13 cellular contexts compared by ENCODE assay signal in genomic region chr10:103820101-103821062, GRCh38. TPM values are rescaled to one million over a fixed set of nuclear protein-coding genes. Genes with fewer than 3 reads are reported as not detected.
A peak's percentile ranks its signal among the peaks of the same experiment; 100 is the strongest.
DNase-seq lines count a peak whose midpoint lies in the region; ATAC-seq and TF ChIP-seq lines count a peak whose summit lies in the region.
"Had no signal": no experiment of that assay in that cellular context is flagged by ENCODE, and none has a peak within 500 bp of the region (broad histone marks: within the 10 kb centered on the region; RNA-seq: fewer than 3 reads in every experiment).

No MANE protein-coding gene starts in this region.

- no peak overlapping the region for H2AFZ ChIP-seq in Karpas-422 (ENCODE audit: low read length)

- H3K9me3 ChIP-seq in lung (ENCODE audit: control insufficient read depth in 2 of 2, insufficient read depth in 1 of 2, low read length in 1 of 2) (no peaks in the 10 kb centered on the region), transverse colon (no peaks in the 10 kb centered on the region), Karpas-422 (ENCODE audit: low read length) (no peaks in the 10 kb centered on the region)
- H3K9me3 ChIP-seq: prostate gland had no signal

- H3K9me3 Mint-ChIP-seq in activated T-helper 2 cell treated with anti-CD3 and anti-CD28 coated beads, Interferon-gamma antibody, Interleukin-2, Interleukin-4, amounts not matched to agents 10 μg/mL and 5 μg/mL and 100 μg/mL, durations not matched to agents 14 hours and 24 hours and 36 hours: no peaks in the 10 kb centered on the region
- H3K9me3 Mint-ChIP-seq: activated naive CD8-positive, alpha-beta T cell treated with anti-CD3 and anti-CD28 coated beads, Interleukin-2, amount 10 ng/mL, durations not matched to agents 7 days and 5 days; stimulated activated naive B cell treated with anti-CD40 and anti-IgM and Interleukin-4, amounts not matched to agents 10 μg/mL and 1 μg/mL and 100 μg/mL, for 72 hours had no signal

- H3K4me2 ChIP-seq in Karpas-422 (ENCODE audit: low read depth, low read length, poor library complexity, severe bottlenecking): no peak overlapping the region

- TF ChIP-seq CTCF in lung (IDR thresholded peaks at IDR 0.05; ENCODE audit: control extremely low read depth, extremely low read depth) (no peak), transverse colon (IDR thresholded peaks at IDR 0.05) (no peak)

- intact Hi-C loops in transverse colon (cut with DNase I; ENCODE audit: low total_unique reads): no loop called here
- intact Hi-C loops in activated T-helper 2 cell treated with anti-CD3 and anti-CD28 coated beads, Interferon-gamma antibody, Interleukin-2, Interleukin-4, amounts not matched to agents 10 μg/mL and 5 μg/mL and 100 μg/mL, durations not matched to agents 14 hours and 24 hours and 36 hours (cut with micrococcal nuclease): no loop called here

- peak; percentile 54 for DNase-seq in DMS53 (lab: John Stamatoyannopoulos, UW)
- no peak for DNase-seq in DMS53 treated with DMSO at 0.1 percent for 48 hours (lab: John Stamatoyannopoulos, UW; ENCODE audit: unreplicated experiment)
- DNase-seq in epithelial cell of prostate (ENCODE audit: low read depth, low spot score): no peak
- peak; percentile 48 for DNase-seq in lung (ENCODE audit: low spot score)
- peak; percentile 56 for DNase-seq in transverse colon
- no peak for DNase-seq in activated T-helper 2 cell treated with anti-CD3 and anti-CD28 coated beads, Interferon-gamma antibody, Interleukin-2, Interleukin-4, amounts not matched to agents 10 μg/mL and 5 μg/mL and 100 μg/mL, durations not matched to agents 14 hours and 24 hours and 36 hours (ENCODE audit: low spot score)
- DNase-seq in Karpas-422: no peak
- DNase-seq: activated CD4-positive, CD25-positive, alpha-beta regulatory T cell treated with anti-CD3 and anti-CD28 coated beads, Interleukin-2, amount 50 U/mL, for 72 hours; activated naive CD8-positive, alpha-beta T cell treated with anti-CD3 and anti-CD28 coated beads, Interleukin-2, amount 10 ng/mL, durations not matched to agents 7 days and 5 days; stimulated activated naive B cell treated with anti-CD40 and anti-IgM and Interleukin-4, amounts not matched to agents 10 μg/mL and 1 μg/mL and 100 μg/mL, for 72 hours had no signal

- H3K27me3 ChIP-seq in lung (ENCODE audit: control insufficient read depth, insufficient read depth) (no peaks in the 10 kb centered on the region), transverse colon (no peaks in the 10 kb centered on the region), Karpas-422 (ENCODE audit: low read length) (no peaks in the 10 kb centered on the region)

- H3K9me2 ChIP-seq in Karpas-422 (replicated peaks; ENCODE audit: insufficient read depth, low read length): no peaks in the 10 kb centered on the region

- in situ Hi-C loops in transverse colon (cut with MboI; ENCODE audit: low pct_ligation_motif_present in 1 of 4, low pct_unique_long_range_greater_than_20kb in 1 of 4, low sequenced_read_pairs in 3 of 4): no loop called here

- H3K27ac ChIP-seq in epithelial cell of prostate (peak overlapping the region; percentile 8), lung (ENCODE audit: low read depth in 1 of 2, low read length in 1 of 2) (peak overlapping the region in 1 of 2 donors; percentile 41), transverse colon (peak overlapping the region in 3 of 4 donors; percentile 18 to 60 (median 25)), Karpas-422 (ENCODE audit: low read length) (no peak overlapping the region)
- H3K27ac ChIP-seq: 22Rv1 had no signal

- no peak for TF ChIP-seq EP300 in transverse colon (IDR thresholded peaks at IDR 0.05; ENCODE audit: low read depth)

- 33 to 38% methylated on average over 18 to 19 of the region's 19 CpGs for WGBS in lung, 2 donors
- WGBS in transverse colon (ENCODE audit: low coverage in 1 of 2), 2 donors: 49 to 66% methylated on average over 7 to 19 of the region's 19 CpGs

- H3K27ac Mint-ChIP-seq in activated T-helper 2 cell treated with anti-CD3 and anti-CD28 coated beads, Interferon-gamma antibody, Interleukin-2, Interleukin-4, amounts not matched to agents 10 μg/mL and 5 μg/mL and 100 μg/mL, durations not matched to agents 14 hours and 24 hours and 36 hours: no peak overlapping the region
- H3K27ac Mint-ChIP-seq: activated naive CD8-positive, alpha-beta T cell treated with anti-CD3 and anti-CD28 coated beads, Interleukin-2, amount 10 ng/mL, durations not matched to agents 7 days and 5 days; stimulated activated naive B cell treated with anti-CD40 and anti-IgM and Interleukin-4, amounts not matched to agents 10 μg/mL and 1 μg/mL and 100 μg/mL, for 72 hours had no signal

- H3K36me3 Mint-ChIP-seq in activated T-helper 2 cell treated with anti-CD3 and anti-CD28 coated beads, Interferon-gamma antibody, Interleukin-2, Interleukin-4, amounts not matched to agents 10 μg/mL and 5 μg/mL and 100 μg/mL, durations not matched to agents 14 hours and 24 hours and 36 hours (ENCODE audit: low read depth): no peaks in the 10 kb centered on the region
- H3K36me3 Mint-ChIP-seq: activated naive CD8-positive, alpha-beta T cell treated with anti-CD3 and anti-CD28 coated beads, Interleukin-2, amount 10 ng/mL, durations not matched to agents 7 days and 5 days; stimulated activated naive B cell treated with anti-CD40 and anti-IgM and Interleukin-4, amounts not matched to agents 10 μg/mL and 1 μg/mL and 100 μg/mL, for 72 hours had no signal

- H4K20me1 ChIP-seq in Karpas-422 (ENCODE audit: insufficient read depth, low read depth, low read length): no peaks in the 10 kb centered on the region

- no peaks in the 10 kb centered on the region for H3K79me2 ChIP-seq in Karpas-422 (ENCODE audit: low read length)

- H3K4me3 Mint-ChIP-seq in activated T-helper 2 cell treated with anti-CD3 and anti-CD28 coated beads, Interferon-gamma antibody, Interleukin-2, Interleukin-4, amounts not matched to agents 10 μg/mL and 5 μg/mL and 100 μg/mL, durations not matched to agents 14 hours and 24 hours and 36 hours (ENCODE audit: low read depth): no peak overlapping the region
- H3K4me3 Mint-ChIP-seq: activated naive CD8-positive, alpha-beta T cell treated with anti-CD3 and anti-CD28 coated beads, Interleukin-2, amount 10 ng/mL, durations not matched to agents 7 days and 5 days; stimulated activated naive B cell treated with anti-CD40 and anti-IgM and Interleukin-4, amounts not matched to agents 10 μg/mL and 1 μg/mL and 100 μg/mL, for 72 hours had no signal

- peaks cover 5% of the 10 kb centered on the region for H3K4me1 Mint-ChIP-seq in activated T-helper 2 cell treated with anti-CD3 and anti-CD28 coated beads, Interferon-gamma antibody, Interleukin-2, Interleukin-4, amounts not matched to agents 10 μg/mL and 5 μg/mL and 100 μg/mL, durations not matched to agents 14 hours and 24 hours and 36 hours (ENCODE audit: low read depth)

- H3K9ac ChIP-seq in Karpas-422 (ENCODE audit: low read length): no peak overlapping the region

- ATAC-seq in lung (ENCODE audit: insufficient read depth, low FRiP score) (peak; percentile 21), GM19455 (IDR thresholded peaks at IDR 0.05; ENCODE audit: unreplicated experiment) (no peak)
- ATAC-seq: stimulated activated naive B cell treated with anti-CD40 and anti-IgM and Interleukin-4, amounts not matched to agents 10 μg/mL and 1 μg/mL and 100 μg/mL, for 72 hours had no signal

- H3K4me3 ChIP-seq in lung (no peak overlapping the region), transverse colon (no peak overlapping the region), Karpas-422 (ENCODE audit: low read length) (no peak overlapping the region)
- H3K4me3 ChIP-seq: prostate gland had no signal

- no peak for TF ChIP-seq POLR2A in transverse colon (IDR thresholded peaks at IDR 0.05)

- H3K36me3 ChIP-seq in lung (ENCODE audit: control insufficient read depth in 2 of 2, insufficient read depth in 2 of 2, low read length in 2 of 2) (no peaks in the 10 kb centered on the region), transverse colon (no peaks in the 10 kb centered on the region), Karpas-422 (ENCODE audit: insufficient read depth, low read length) (no peaks in the 10 kb centered on the region)
- H3K36me3 ChIP-seq: prostate gland had no signal

- H3K27me3 Mint-ChIP-seq in activated T-helper 2 cell treated with anti-CD3 and anti-CD28 coated beads, Interferon-gamma antibody, Interleukin-2, Interleukin-4, amounts not matched to agents 10 μg/mL and 5 μg/mL and 100 μg/mL, durations not matched to agents 14 hours and 24 hours and 36 hours (ENCODE audit: low read depth): peaks cover 36% of the 10 kb centered on the region

- H3K4me1 ChIP-seq in lung (ENCODE audit: control insufficient read depth in 2 of 2, insufficient read depth in 2 of 2, low read length in 2 of 2) (peaks cover 10 to 19% of the 10 kb centered on the region in 2 donors), transverse colon (peaks cover 14 to 33% (median 23%) of the 10 kb centered on the region in 4 donors), Karpas-422 (ENCODE audit: low read length) (peaks cover 3% of the 10 kb centered on the region; the same call in 1 of the 2 replicates)

RNA-seq across cellular contexts. Expression of gene SH3PXD2A, which starts 35.0 kb away (rescaled TPM):
- total RNA-seq in lung: 10 to 100 TPM; 47.6 to 53.2 TPM
- 10 to 100 TPM in 1 of 2 donors, 1 to 10 TPM in 1; 9.9 to 10.9 TPM for polyA plus RNA-seq in lung
- 10 to 100 TPM; 26.5 to 56.9 (median 33.3) TPM for total RNA-seq in transverse colon
- total RNA-seq in activated T-helper 2 cell treated with anti-CD3 and anti-CD28 coated beads, Interferon-gamma antibody, Interleukin-2, Interleukin-4, amounts not matched to agents 10 μg/mL and 5 μg/mL and 100 μg/mL, durations not matched to agents 14 hours and 24 hours and 36 hours: 8.3 and 8.6 TPM in 2 replicates
- total RNA-seq in Karpas-422 (2014; rRNA removed; shearing (Covaris generic); ENCODE audit: low replicate concordance): 0.07 and 0.22 TPM in 2 replicates

Comparison
In these comparisons a context has a peak if more than half of its experiments do, and no peak if none do; other contexts are left out.
1. DNase-seq: peak in DMS53 (single experiment), lung (single experiment) and transverse colon (single experiment); none in DMS53 treated with DMSO at 0.1 percent for 48 hours (single experiment), epithelial cell of prostate (single experiment), activated T-helper 2 cell treated with anti-CD3 and anti-CD28 coated beads, Interferon-gamma antibody, Interleukin-2, Interleukin-4, amounts not matched to agents 10 μg/mL and 5 μg/mL and 100 μg/mL, durations not matched to agents 14 hours and 24 hours and 36 hours (single experiment) and Karpas-422 (single experiment).